In the genomic region with DNA sequence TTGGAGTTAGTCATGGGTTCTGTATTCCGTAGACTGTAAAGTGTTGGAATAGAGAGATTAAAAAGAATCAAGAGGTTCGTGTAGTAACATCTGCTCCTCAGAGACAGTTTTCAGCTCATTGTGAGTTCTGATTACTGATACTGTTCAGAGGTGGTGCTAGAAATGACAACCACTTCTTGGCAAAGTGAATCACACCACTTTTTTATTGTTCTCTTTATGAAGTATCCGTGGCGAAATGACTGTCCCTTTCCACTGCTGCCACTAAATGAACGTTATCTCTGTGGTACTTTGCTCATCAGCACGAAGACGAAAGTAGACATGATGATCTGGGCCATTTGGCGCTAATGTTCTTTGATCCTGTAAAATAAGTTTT, we compare ENCODE assay signal across 8 cellular contexts. TPM values are rescaled to one million over a fixed set of nuclear protein-coding genes. Genes with fewer than 3 reads are reported as not detected.
DNase-seq lines count a peak whose midpoint lies in the region; ATAC-seq, FAIRE-seq and TF ChIP-seq lines count a peak whose summit lies in the region.

No MANE protein-coding gene starts in this region.

- H3K4me3 Mint-ChIP-seq in effector memory CD8-positive, alpha-beta T cell = peak overlapping the region; percentile 90 to 97

- FAIRE-seq in pancreas (lab: Jason Lieb, UNC) = no peak
- no peak for FAIRE-seq in urothelium cell line (lab: Jason Lieb, UNC)

- H3K27ac ChIP-seq in pancreas = no peak overlapping the region

- 17 to 20% methylated on average over 8 of the region's 8 CpGs for WGBS in pancreas, 2 donors

- H3K36me3 ChIP-seq in GM06990 (ENCODE audit: control insufficient read depth, insufficient read depth, low read length) (peaks cover 3% of the 10 kb centered on the region; the same call in 1 of the 2 replicates), pancreas (peaks cover 0 to 16% (median 0%) of the 10 kb centered on the region in 3 donors)

- peak overlapping the region; percentile 82 to 95 for H3K27ac Mint-ChIP-seq in effector memory CD8-positive, alpha-beta T cell

- H3K9me3 ChIP-seq in pancreas = no peaks in the 10 kb centered on the region

- no peaks in the 10 kb centered on the region for H3K9me3 Mint-ChIP-seq in effector memory CD8-positive, alpha-beta T cell

- H3K4me1 Mint-ChIP-seq in effector memory CD8-positive, alpha-beta T cell (ENCODE audit: low read depth in 2 of 2) = peaks cover 17 to 37% of the 10 kb centered on the region in 2 donors

- ATAC-seq in effector memory CD8-positive, alpha-beta T cell (replicated peaks) = no peak
- no peak for ATAC-seq in pancreas

- H3K4me1 ChIP-seq in pancreas = peaks cover 0 to 9% (median 0%) of the 10 kb centered on the region in 3 donors

- intact Hi-C loops in pancreas (cut with DNase I) = no loop called here

- DNase-seq in GM06990 (ENCODE audit: extremely low read depth, insufficient read length) (peak; percentile 13), NB4 (ENCODE audit: low read depth) (no peak), pancreas (no peak), urothelium cell line (ENCODE audit: low spot score) (no peak), NCI-H82 treated with DMSO at 0.1 percent for 48 hours (lab: John Stamatoyannopoulos, UW; ENCODE audit: unreplicated experiment) (no peak), NCI-H1694 treated with DMSO at 0.1 percent for 48 hours (lab: John Stamatoyannopoulos, UW) (no peak), DMS153 treated with DMSO at 0.1 percent for 48 hours (lab: John Stamatoyannopoulos, UW; ENCODE audit: unreplicated experiment) (no peak)
- DNase-seq in effector memory CD8-positive, alpha-beta T cell = no peak

- peak overlapping the region; percentile 95 for H3K4me3 ChIP-seq in GM06990 (replicated peaks; ENCODE audit: low read depth, low read length)
- H3K4me3 ChIP-seq in NB4 (ENCODE audit: low read depth, low read length) = peak overlapping the region; percentile 95
- H3K4me3 ChIP-seq in pancreas = peak overlapping the region; percentile 43 to 78 (median 76)

- no peak for TF ChIP-seq CTCF in GM06990 (IDR thresholded peaks at IDR 0.05; ENCODE audit: insufficient read depth, low read length, poor library complexity, severe bottlenecking)
- TF ChIP-seq CTCF in NB4 (IDR thresholded peaks at IDR 0.05; ENCODE audit: low read depth, low read length) = no peak
- TF ChIP-seq CTCF in pancreas (IDR thresholded peaks at IDR 0.05) = no peak

- no peak for TF ChIP-seq POLR2A in NB4 (IDR thresholded peaks at IDR 0.05; ENCODE audit: extremely low read depth, insufficient read length)

- peaks cover 10% of the 10 kb centered on the region for H3K36me3 Mint-ChIP-seq in effector memory CD8-positive, alpha-beta T cell (ENCODE audit: insufficient read depth)

- no peaks in the 10 kb centered on the region for H3K27me3 ChIP-seq in GM06990 (replicated peaks; ENCODE audit: control insufficient read depth, insufficient read depth, low read length)
- no peaks in the 10 kb centered on the region for H3K27me3 ChIP-seq in pancreas

- H3K27me3 Mint-ChIP-seq in effector memory CD8-positive, alpha-beta T cell = peaks cover 27 to 31% of the 10 kb centered on the region in 2 donors

RNA-seq across cellular contexts. Expression of a gene that starts 0.9 kb away (rescaled TPM):
- 10 to 100 TPM in 2 of 6 donors, 1 to 10 TPM in 4; 5.8 to 13.4 (median 8.9) TPM for total RNA-seq in pancreas
- 10 to 100 TPM; 12.9 to 23.1 TPM for polyA plus RNA-seq in pancreas

RNA-seq across cellular contexts. Expression of a gene that starts 14.8 kb away (rescaled TPM):
- total RNA-seq in pancreas = under 1 TPM in 5 of 6 donors, not detected in 1; 0.04 to 0.37 (median 0.09) TPM
- under 1 TPM in 1 of 2 donors, not detected in 1; 0.05 TPM for polyA plus RNA-seq in pancreas

RNA-seq across cellular contexts. Expression of a gene that starts 48.3 kb away (rescaled TPM):
- 1 to 10 TPM in 3 of 6 donors, under 1 TPM in 3; 0.12 to 2.3 (median 0.90) TPM for total RNA-seq in pancreas
- 1 to 10 TPM; 1.2 to 2.8 TPM for polyA plus RNA-seq in pancreas
